In the genomic region with DNA sequence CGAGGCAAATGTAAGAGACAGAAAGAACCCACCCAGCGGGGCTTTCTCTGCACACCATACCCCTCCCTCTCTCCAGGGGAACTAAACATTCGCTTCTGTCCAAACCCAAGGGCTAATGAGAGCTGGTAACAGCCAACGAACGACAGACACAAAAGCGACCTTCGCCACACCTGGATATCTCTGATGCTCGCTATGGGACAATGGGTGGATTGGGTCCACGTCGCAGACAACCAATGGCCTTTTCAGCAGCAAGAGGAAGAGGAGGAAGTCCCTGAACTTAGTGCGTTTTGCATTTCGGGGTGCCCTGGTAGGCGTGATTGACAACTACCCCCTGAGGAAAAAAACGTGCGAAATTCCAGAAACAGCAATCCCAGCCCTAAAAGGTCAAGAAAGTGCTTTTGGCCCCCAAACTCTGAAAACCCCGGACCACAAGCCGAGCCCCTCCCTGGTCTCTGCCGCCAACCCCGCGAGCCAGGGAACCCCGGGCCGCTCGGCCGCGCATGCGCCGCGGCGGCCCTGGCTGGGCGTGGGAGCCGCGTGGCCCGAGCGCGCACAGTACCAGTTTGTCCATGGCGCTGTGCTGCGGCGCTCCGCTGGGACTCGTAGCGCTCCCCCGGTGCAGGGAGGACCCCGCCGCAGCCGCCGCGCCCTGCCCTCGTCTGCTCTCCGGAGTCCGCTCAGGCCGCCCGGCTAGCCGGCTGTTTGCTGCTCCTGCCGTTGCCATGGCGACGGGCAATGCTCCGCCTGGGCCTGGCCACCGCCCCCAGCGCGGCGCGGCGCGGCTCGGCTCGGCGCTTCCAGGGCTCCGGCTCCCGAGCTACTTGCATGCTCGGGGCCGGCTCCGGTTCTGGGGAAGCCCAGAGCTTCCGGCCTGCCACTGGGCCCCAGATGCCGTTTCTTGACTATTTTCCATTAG, we compare ENCODE assay signal across 1 cellular context.
TF ChIP-seq lines count a peak whose summit lies in the region.

No MANE protein-coding gene starts in this region.

TF ChIP-seq in K562, 482 proteins besides CTCF, POLR2A, EP300 and RAD21 (continued from another document and continues in another):
- TF ChIP-seq, protein P1, sequence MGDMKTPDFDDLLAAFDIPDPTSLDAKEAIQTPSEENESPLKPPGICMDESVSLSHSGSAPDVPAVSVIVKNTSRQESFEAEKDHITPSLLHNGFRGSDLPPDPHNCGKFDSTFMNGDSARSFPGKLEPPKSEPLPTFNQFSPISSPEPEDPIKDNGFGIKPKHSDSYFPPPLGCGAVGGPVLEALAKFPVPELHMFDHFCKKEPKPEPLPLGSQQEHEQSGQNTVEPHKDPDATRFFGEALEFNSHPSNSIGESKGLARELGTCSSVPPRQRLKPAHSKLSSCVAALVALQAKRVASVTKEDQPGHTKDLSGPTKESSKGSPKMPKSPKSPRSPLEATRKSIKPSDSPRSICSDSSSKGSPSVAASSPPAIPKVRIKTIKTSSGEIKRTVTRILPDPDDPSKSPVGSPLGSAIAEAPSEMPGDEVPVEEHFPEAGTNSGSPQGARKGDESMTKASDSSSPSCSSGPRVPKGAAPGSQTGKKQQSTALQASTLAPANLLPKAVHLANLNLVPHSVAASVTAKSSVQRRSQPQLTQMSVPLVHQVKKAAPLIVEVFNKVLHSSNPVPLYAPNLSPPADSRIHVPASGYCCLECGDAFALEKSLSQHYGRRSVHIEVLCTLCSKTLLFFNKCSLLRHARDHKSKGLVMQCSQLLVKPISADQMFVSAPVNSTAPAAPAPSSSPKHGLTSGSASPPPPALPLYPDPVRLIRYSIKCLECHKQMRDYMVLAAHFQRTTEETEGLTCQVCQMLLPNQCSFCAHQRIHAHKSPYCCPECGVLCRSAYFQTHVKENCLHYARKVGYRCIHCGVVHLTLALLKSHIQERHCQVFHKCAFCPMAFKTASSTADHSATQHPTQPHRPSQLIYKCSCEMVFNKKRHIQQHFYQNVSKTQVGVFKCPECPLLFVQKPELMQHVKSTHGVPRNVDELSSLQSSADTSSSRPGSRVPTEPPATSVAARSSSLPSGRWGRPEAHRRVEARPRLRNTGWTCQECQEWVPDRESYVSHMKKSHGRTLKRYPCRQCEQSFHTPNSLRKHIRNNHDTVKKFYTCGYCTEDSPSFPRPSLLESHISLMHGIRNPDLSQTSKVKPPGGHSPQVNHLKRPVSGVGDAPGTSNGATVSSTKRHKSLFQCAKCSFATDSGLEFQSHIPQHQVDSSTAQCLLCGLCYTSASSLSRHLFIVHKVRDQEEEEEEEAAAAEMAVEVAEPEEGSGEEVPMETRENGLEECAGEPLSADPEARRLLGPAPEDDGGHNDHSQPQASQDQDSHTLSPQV (IDR thresholded peaks at IDR 0.05): 0 out of 2 replicates have a peak, but pooled peaks have one; percentile 20
- no peak for TF ChIP-seq ETS2 (tag; IDR thresholded peaks at IDR 0.05; ENCODE audit: borderline replicate concordance, poor library complexity, severe bottlenecking)
- TF ChIP-seq, protein P2, sequence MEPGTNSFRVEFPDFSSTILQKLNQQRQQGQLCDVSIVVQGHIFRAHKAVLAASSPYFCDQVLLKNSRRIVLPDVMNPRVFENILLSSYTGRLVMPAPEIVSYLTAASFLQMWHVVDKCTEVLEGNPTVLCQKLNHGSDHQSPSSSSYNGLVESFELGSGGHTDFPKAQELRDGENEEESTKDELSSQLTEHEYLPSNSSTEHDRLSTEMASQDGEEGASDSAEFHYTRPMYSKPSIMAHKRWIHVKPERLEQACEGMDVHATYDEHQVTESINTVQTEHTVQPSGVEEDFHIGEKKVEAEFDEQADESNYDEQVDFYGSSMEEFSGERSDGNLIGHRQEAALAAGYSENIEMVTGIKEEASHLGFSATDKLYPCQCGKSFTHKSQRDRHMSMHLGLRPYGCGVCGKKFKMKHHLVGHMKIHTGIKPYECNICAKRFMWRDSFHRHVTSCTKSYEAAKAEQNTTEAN (CRISPR knock-in tag; IDR thresholded peaks at IDR 0.05): no peak
- TF ChIP-seq ETV5 (CRISPR knock-in tag; IDR thresholded peaks at IDR 0.05; ENCODE audit: low read depth): peak; percentile 40; the same call in 1 of the 2 replicates
- TF ChIP-seq ZNF174 (CRISPR knock-in tag; IDR thresholded peaks at IDR 0.05): no peak
- no peak for TF ChIP-seq BRCA1 (IDR thresholded peaks at IDR 0.05)
- TF ChIP-seq BRCA1 (CRISPR knock-in tag; IDR thresholded peaks at IDR 0.05): 0 out of 2 replicates have a peak, but pooled peaks have one; percentile 62
- no peak for TF ChIP-seq BCL6 (CRISPR knock-in tag; IDR thresholded peaks at IDR 0.05)
- no peak for TF ChIP-seq PML (IDR thresholded peaks at IDR 0.05; ENCODE audit: low read length)
- TF ChIP-seq, protein P3, sequence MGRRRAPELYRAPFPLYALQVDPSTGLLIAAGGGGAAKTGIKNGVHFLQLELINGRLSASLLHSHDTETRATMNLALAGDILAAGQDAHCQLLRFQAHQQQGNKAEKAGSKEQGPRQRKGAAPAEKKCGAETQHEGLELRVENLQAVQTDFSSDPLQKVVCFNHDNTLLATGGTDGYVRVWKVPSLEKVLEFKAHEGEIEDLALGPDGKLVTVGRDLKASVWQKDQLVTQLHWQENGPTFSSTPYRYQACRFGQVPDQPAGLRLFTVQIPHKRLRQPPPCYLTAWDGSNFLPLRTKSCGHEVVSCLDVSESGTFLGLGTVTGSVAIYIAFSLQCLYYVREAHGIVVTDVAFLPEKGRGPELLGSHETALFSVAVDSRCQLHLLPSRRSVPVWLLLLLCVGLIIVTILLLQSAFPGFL (CRISPR knock-in tag; IDR thresholded peaks at IDR 0.05): no peak
- TF ChIP-seq DPF2 (IDR thresholded peaks at IDR 0.05): no peak
- no peak for TF ChIP-seq RBM34 (IDR thresholded peaks at IDR 0.05; ENCODE audit: borderline replicate concordance, insufficient read depth, low read length)
- no peak for TF ChIP-seq TRIM24 (IDR thresholded peaks at IDR 0.05)
- TF ChIP-seq SOX6 (IDR thresholded peaks at IDR 0.05): 0 out of 2 replicates have a peak, but pooled peaks have one; percentile 12
- TF ChIP-seq RB1 (IDR thresholded peaks at IDR 0.05; ENCODE audit: low read depth): peak; percentile 64; the same call in 1 of the 2 replicates
- no peak for TF ChIP-seq ILK (tag; IDR thresholded peaks at IDR 0.05; ENCODE audit: borderline replicate concordance, low read depth)
- no peak for TF ChIP-seq KLF13 (tag; IDR thresholded peaks at IDR 0.05; ENCODE audit: borderline replicate concordance, low read depth)
- no peak for TF ChIP-seq ARHGAP35 (IDR thresholded peaks at IDR 0.05; ENCODE audit: partially characterized antibody)
- TF ChIP-seq ZNF586 (CRISPR knock-in tag; conservative IDR thresholded peaks at IDR 0.05): no peak
- TF ChIP-seq POLR2G (IDR thresholded peaks at IDR 0.05; ENCODE audit: low read depth, low read length): peak; percentile 49; the same call in 1 of the 2 replicates
- TF ChIP-seq MXI1 (IDR thresholded peaks at IDR 0.05; ENCODE audit: low read depth, low read length): peak; percentile 79
- TF ChIP-seq, protein P4, sequence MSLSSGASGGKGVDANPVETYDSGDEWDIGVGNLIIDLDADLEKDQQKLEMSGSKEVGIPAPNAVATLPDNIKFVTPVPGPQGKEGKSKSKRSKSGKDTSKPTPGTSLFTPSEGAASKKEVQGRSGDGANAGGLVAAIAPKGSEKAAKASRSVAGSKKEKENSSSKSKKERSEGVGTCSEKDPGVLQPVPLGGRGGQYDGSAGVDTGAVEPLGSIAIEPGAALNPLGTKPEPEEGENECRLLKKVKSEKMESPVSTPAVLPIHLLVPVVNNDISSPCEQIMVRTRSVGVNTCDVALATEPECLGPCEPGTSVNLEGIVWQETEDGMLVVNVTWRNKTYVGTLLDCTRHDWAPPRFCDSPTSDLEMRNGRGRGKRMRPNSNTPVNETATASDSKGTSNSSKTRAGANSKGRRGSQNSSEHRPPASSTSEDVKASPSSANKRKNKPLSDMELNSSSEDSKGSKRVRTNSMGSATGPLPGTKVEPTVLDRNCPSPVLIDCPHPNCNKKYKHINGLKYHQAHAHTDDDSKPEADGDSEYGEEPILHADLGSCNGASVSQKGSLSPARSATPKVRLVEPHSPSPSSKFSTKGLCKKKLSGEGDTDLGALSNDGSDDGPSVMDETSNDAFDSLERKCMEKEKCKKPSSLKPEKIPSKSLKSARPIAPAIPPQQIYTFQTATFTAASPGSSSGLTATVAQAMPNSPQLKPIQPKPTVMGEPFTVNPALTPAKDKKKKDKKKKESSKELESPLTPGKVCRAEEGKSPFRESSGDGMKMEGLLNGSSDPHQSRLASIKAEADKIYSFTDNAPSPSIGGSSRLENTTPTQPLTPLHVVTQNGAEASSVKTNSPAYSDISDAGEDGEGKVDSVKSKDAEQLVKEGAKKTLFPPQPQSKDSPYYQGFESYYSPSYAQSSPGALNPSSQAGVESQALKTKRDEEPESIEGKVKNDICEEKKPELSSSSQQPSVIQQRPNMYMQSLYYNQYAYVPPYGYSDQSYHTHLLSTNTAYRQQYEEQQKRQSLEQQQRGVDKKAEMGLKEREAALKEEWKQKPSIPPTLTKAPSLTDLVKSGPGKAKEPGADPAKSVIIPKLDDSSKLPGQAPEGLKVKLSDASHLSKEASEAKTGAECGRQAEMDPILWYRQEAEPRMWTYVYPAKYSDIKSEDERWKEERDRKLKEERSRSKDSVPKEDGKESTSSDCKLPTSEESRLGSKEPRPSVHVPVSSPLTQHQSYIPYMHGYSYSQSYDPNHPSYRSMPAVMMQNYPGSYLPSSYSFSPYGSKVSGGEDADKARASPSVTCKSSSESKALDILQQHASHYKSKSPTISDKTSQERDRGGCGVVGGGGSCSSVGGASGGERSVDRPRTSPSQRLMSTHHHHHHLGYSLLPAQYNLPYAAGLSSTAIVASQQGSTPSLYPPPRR (CRISPR knock-in tag; IDR thresholded peaks at IDR 0.05; ENCODE audit: borderline replicate concordance): no peak
- TF ChIP-seq STAT5A (IDR thresholded peaks at IDR 0.05; ENCODE audit: borderline replicate concordance, low read length): no peak
- TF ChIP-seq, protein P5, sequence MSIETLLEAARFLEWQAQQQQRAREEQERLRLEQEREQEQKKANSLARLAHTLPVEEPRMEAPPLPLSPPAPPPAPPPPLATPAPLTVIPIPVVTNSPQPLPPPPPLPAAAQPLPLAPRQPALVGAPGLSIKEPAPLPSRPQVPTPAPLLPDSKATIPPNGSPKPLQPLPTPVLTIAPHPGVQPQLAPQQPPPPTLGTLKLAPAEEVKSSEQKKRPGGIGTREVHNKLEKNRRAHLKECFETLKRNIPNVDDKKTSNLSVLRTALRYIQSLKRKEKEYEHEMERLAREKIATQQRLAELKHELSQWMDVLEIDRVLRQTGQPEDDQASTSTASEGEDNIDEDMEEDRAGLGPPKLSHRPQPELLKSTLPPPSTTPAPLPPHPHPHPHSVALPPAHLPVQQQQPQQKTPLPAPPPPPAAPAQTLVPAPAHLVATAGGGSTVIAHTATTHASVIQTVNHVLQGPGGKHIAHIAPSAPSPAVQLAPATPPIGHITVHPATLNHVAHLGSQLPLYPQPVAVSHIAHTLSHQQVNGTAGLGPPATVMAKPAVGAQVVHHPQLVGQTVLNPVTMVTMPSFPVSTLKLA (conservative IDR thresholded peaks at IDR 0.05): peak in 1 of 2 experiments; percentile 77; a peak in 2 of 4 replicates
- peak; percentile 69; the same call in 1 of the 2 replicates for TF ChIP-seq MYC (IDR thresholded peaks at IDR 0.05; ENCODE audit: low read depth, low read length)
- TF ChIP-seq MYC (CRISPR knock-in tag; IDR thresholded peaks at IDR 0.05; ENCODE audit: borderline replicate concordance, low read depth): no peak
- TF ChIP-seq ZNF445 (CRISPR knock-in tag; IDR thresholded peaks at IDR 0.05; ENCODE audit: low read depth): no peak
- TF ChIP-seq MBD2 (IDR thresholded peaks at IDR 0.05; ENCODE audit: borderline replicate concordance, low read depth): no peak
- TF ChIP-seq TOE1 (IDR thresholded peaks at IDR 0.05; ENCODE audit: borderline replicate concordance): no peak
- TF ChIP-seq TOE1 (CRISPR knock-in tag; IDR thresholded peaks at IDR 0.05; ENCODE audit: borderline replicate concordance, low read depth): no peak
- no peak for TF ChIP-seq WHSC1 (IDR thresholded peaks at IDR 0.05; ENCODE audit: low read length)
- TF ChIP-seq HOXB6 (CRISPR knock-in tag; IDR thresholded peaks at IDR 0.05; ENCODE audit: borderline replicate concordance): no peak
- TF ChIP-seq ZNF696 (CRISPR knock-in tag; conservative IDR thresholded peaks at IDR 0.05): no peak
- TF ChIP-seq CREB3 (tag; conservative IDR thresholded peaks at IDR 0.05; ENCODE audit: low read depth): no peak
- TF ChIP-seq CC2D1A (IDR thresholded peaks at IDR 0.05): no peak
- peak in 1 of 3 experiments; percentile 44 for TF ChIP-seq YY1 (IDR thresholded peaks at IDR 0.05; ENCODE audit: borderline replicate concordance in 1 of 3, control insufficient read depth in 1 of 3, extremely low read depth in 1 of 3, insufficient read depth in 3 of 3, insufficient read length in 1 of 3, insufficient replicate concordance in 2 of 3, low read depth in 1 of 3, low read length in 2 of 3)
- no peak for TF ChIP-seq TAF7 (tag; IDR thresholded peaks at IDR 0.05)
- TF ChIP-seq ZNF121 (CRISPR knock-in tag; conservative IDR thresholded peaks at IDR 0.05): no peak
- no peak for TF ChIP-seq NR4A1 (CRISPR knock-in tag; IDR thresholded peaks at IDR 0.05)
- peak; percentile 55; the same call in 1 of the 2 replicates for TF ChIP-seq NR4A1 (tag; IDR thresholded peaks at IDR 0.05)
- TF ChIP-seq L3MBTL2 (IDR thresholded peaks at IDR 0.05): peak; percentile 93
- TF ChIP-seq SRSF1 (IDR thresholded peaks at IDR 0.05; ENCODE audit: low read depth, low read length): no peak
- TF ChIP-seq KDM1A (IDR thresholded peaks at IDR 0.05): no peak
- TF ChIP-seq ADNP (tag; IDR thresholded peaks at IDR 0.05): no peak
